ENCODE assay signal across 11 cellular contexts in genomic region chr10:115829501-115830215, GRCh38.
DNase-seq lines count a peak whose midpoint lies in the region; TF ChIP-seq lines count a peak whose summit lies in the region.
"Had no signal": no experiment of that assay in that cellular context is flagged by ENCODE, and none has a peak within 500 bp of the region (broad histone marks: within the 10 kb centered on the region; RNA-seq: fewer than 3 reads in every experiment).

No MANE protein-coding gene starts in this region.

- no peaks in the 10 kb centered on the region for H3K27me3 Mint-ChIP-seq in activated naive CD8-positive, alpha-beta T cell treated with anti-CD3 and anti-CD28 coated beads for 36 hours
- H3K27me3 Mint-ChIP-seq: activated naive CD8-positive, alpha-beta T cell had no signal

- TF ChIP-seq CTCF in epithelial cell of esophagus (IDR thresholded peaks at IDR 0.05; ENCODE audit: insufficient read depth, low read depth, low read length, missing control alignments) (peak; percentile 35), liver (IDR thresholded peaks at IDR 0.05; ENCODE audit: low read depth, low read length, missing input control) (peak; percentile 13), thyroid gland (IDR thresholded peaks at IDR 0.05) (peak in 3 of 6 experiments; percentile 23 to 36 (median 36))

- H3K4me1 ChIP-seq in liver (ENCODE audit: control insufficient read depth in 4 of 4, insufficient read depth in 4 of 4, low read length in 3 of 4) (no peaks in the 10 kb centered on the region), thyroid gland (no peaks in the 10 kb centered on the region)

- peak; percentile 70 to 77 for TF ChIP-seq RAD21 in liver (IDR thresholded peaks at IDR 0.05)

- H3K9ac ChIP-seq in liver (ENCODE audit: low read depth in 1 of 2, low read length in 2 of 2), result no peak overlapping the region

- no peak overlapping the region for H3K4me3 Mint-ChIP-seq in activated naive CD8-positive, alpha-beta T cell treated with anti-CD3 and anti-CD28 coated beads for 36 hours
- H3K4me3 Mint-ChIP-seq: activated naive CD8-positive, alpha-beta T cell had no signal

- peak; percentile 43 for DNase-seq in AG20443 (ENCODE audit: low spot score)
- peak; percentile 65 for DNase-seq in M059J (ENCODE audit: low read depth)
- DNase-seq in epithelial cell of esophagus (ENCODE audit: low read depth), result peak; percentile 26
- DNase-seq in SW480 (ENCODE audit: low spot score), result no peak
- DNase-seq in activated naive CD8-positive, alpha-beta T cell treated with anti-CD3 and anti-CD28 coated beads for 36 hours, result no peak
- DNase-seq in thyroid gland, result no peak
- DNase-seq in NAMALWA (ENCODE audit: low spot score), result no peak
- DNase-seq: GOT3; stimulated activated CD4-positive, alpha-beta T cell treated with anti-CD3 and anti-CD28 coated beads, Interleukin-2, amount 100 ng/mL, for 24 hours had no signal

- H3K9me3 ChIP-seq in liver (ENCODE audit: control insufficient read depth in 4 of 4, low read length in 3 of 4), result peaks cover 0 to 2% (median 0%) of the 10 kb centered on the region in 4 donors
- no peaks in the 10 kb centered on the region for H3K9me3 ChIP-seq in thyroid gland

- H3K27ac ChIP-seq in liver (ENCODE audit: low read depth in 1 of 2, low read length in 2 of 2), result no peak overlapping the region
- no peak overlapping the region for H3K27ac ChIP-seq in thyroid gland

- peaks cover 5% of the 10 kb centered on the region for H3K9me3 Mint-ChIP-seq in activated naive CD8-positive, alpha-beta T cell treated with anti-CD3 and anti-CD28 coated beads for 36 hours

- intact Hi-C loops in thyroid gland (cut with DNase I), result no loop called here

- no peak for TF ChIP-seq POLR2A in thyroid gland (IDR thresholded peaks at IDR 0.05)

- no peak overlapping the region for H3K27ac Mint-ChIP-seq in activated naive CD8-positive, alpha-beta T cell treated with anti-CD3 and anti-CD28 coated beads for 36 hours
- H3K27ac Mint-ChIP-seq: activated naive CD8-positive, alpha-beta T cell had no signal

- H3K4me3 ChIP-seq in epithelial cell of esophagus (ENCODE audit: low read length), result no peak overlapping the region
- no peak overlapping the region for H3K4me3 ChIP-seq in liver (ENCODE audit: low read depth in 1 of 3, low read length in 3 of 3)
- no peak overlapping the region for H3K4me3 ChIP-seq in thyroid gland (replicated peaks in 1 of 3)

- no peaks in the 10 kb centered on the region for H3K36me3 Mint-ChIP-seq in activated naive CD8-positive, alpha-beta T cell treated with anti-CD3 and anti-CD28 coated beads for 36 hours
- H3K36me3 Mint-ChIP-seq: activated naive CD8-positive, alpha-beta T cell had no signal

- no peaks in the 10 kb centered on the region for H3K4me1 Mint-ChIP-seq in activated naive CD8-positive, alpha-beta T cell treated with anti-CD3 and anti-CD28 coated beads for 36 hours

- WGBS in liver, result 65% methylated on average over 3 of the region's 3 CpGs
- 52 to 57% methylated on average over 3 of the region's 3 CpGs for WGBS in thyroid gland, 2 donors

- no peaks in the 10 kb centered on the region for H3K36me3 ChIP-seq in liver (ENCODE audit: control insufficient read depth in 4 of 4, insufficient read depth in 3 of 4, low read depth in 1 of 4, low read length in 3 of 4)
- H3K36me3 ChIP-seq in thyroid gland, result no peaks in the 10 kb centered on the region

- H3K27me3 ChIP-seq in liver (ENCODE audit: control insufficient read depth in 4 of 4, insufficient read depth in 4 of 4, low read length in 3 of 4), result no peaks in the 10 kb centered on the region
- H3K27me3 ChIP-seq in thyroid gland, result no peaks in the 10 kb centered on the region

TF ChIP-seq in liver, 16 proteins besides CTCF, POLR2A, EP300 and RAD21:
- TF ChIP-seq SP1 (IDR thresholded peaks at IDR 0.05), result no peak
- no peak for TF ChIP-seq FOXA1 (IDR thresholded peaks at IDR 0.05)
- TF ChIP-seq NR2F2 (IDR thresholded peaks at IDR 0.05), result no peak
- TF ChIP-seq HNF4G (IDR thresholded peaks at IDR 0.05), result no peak
- no peak for TF ChIP-seq YY1 (IDR thresholded peaks at IDR 0.05)
- TF ChIP-seq MAX (IDR thresholded peaks at IDR 0.05), result no peak
- no peak for TF ChIP-seq GABPA (IDR thresholded peaks at IDR 0.05 in 1 of 2, conservative IDR thresholded peaks at IDR 0.05 in 1 of 2)
- no peak for TF ChIP-seq JUND (IDR thresholded peaks at IDR 0.05)
- no peak for TF ChIP-seq HNF4A (conservative IDR thresholded peaks at IDR 0.05)
- no peak for TF ChIP-seq RXRA (IDR thresholded peaks at IDR 0.05)
- no peak for TF ChIP-seq FOXA2 (IDR thresholded peaks at IDR 0.05)
- TF ChIP-seq ATF3 (IDR thresholded peaks at IDR 0.05), result no peak
- no peak for TF ChIP-seq REST (IDR thresholded peaks at IDR 0.05)
- no peak for TF ChIP-seq EGR1 (IDR thresholded peaks at IDR 0.05; ENCODE audit: low read depth in 2 of 2)
- TF ChIP-seq TAF1 (conservative IDR thresholded peaks at IDR 0.05), result no peak
- no peak for TF ChIP-seq ZBTB33 (IDR thresholded peaks at IDR 0.05)

Comparison
In these comparisons a context has a peak if more than half of its experiments do, and no peak if none do; other contexts are left out.
1. DNase-seq: peak in AG20443 (single experiment), M059J (single experiment) and epithelial cell of esophagus (single experiment); none in SW480 (single experiment), activated naive CD8-positive, alpha-beta T cell treated with anti-CD3 and anti-CD28 coated beads for 36 hours (single experiment), thyroid gland (0 of 2) and NAMALWA (single experiment).